Comparison of ENCODE assay signal across 13 cellular contexts in genomic region chr21:33237446-33237845, GRCh38. TPM values are rescaled to one million over a fixed set of nuclear protein-coding genes. Genes with fewer than 3 reads are reported as not detected.
A peak's percentile ranks its signal among the peaks of the same experiment; 100 is the strongest.
DNase-seq lines count a peak whose midpoint lies in the region; ATAC-seq and TF ChIP-seq lines count a peak whose summit lies in the region.
"Had no signal": no experiment of that assay in that cellular context is flagged by ENCODE, and none has a peak within 500 bp of the region (broad histone marks: within the 10 kb centered on the region; RNA-seq: fewer than 3 reads in every experiment).

No MANE protein-coding gene starts in this region.

- no peaks in the 10 kb centered on the region for H3K27me3 Mint-ChIP-seq in CD4-positive, CD25-positive, alpha-beta regulatory T cell
- H3K27me3 Mint-ChIP-seq in T-helper 17 cell = no peaks in the 10 kb centered on the region

- peaks cover 46 to 95% (median 74%) of the 10 kb centered on the region in 4 donors for H3K4me1 Mint-ChIP-seq in CD4-positive, CD25-positive, alpha-beta regulatory T cell
- H3K4me1 Mint-ChIP-seq in T-helper 17 cell = peaks cover 63% of the 10 kb centered on the region

- no peak for TF ChIP-seq CTCF in GM06990 (IDR thresholded peaks at IDR 0.05; ENCODE audit: insufficient read depth, low read length, poor library complexity, severe bottlenecking)
- TF ChIP-seq CTCF in fibroblast of the aortic adventitia (IDR thresholded peaks at IDR 0.05; ENCODE audit: insufficient read depth, low read length) = no peak
- TF ChIP-seq CTCF in left ventricle myocardium inferior (IDR thresholded peaks at IDR 0.05; ENCODE audit: borderline replicate concordance) = no peak

- H3K27me3 ChIP-seq in CD4-positive, CD25-positive, alpha-beta regulatory T cell (ENCODE audit: control insufficient read depth, insufficient read depth, low read length) = no peaks in the 10 kb centered on the region
- H3K27me3 ChIP-seq in GM06990 (replicated peaks; ENCODE audit: control insufficient read depth, insufficient read depth, low read length) (no peaks in the 10 kb centered on the region), left ventricle myocardium inferior (ENCODE audit: low read depth) (no peaks in the 10 kb centered on the region)
- H3K27me3 ChIP-seq: adrenal gland, esophagus squamous epithelium had no signal

- peak overlapping the region; percentile 83 for H3K4me3 ChIP-seq in CD4-positive, CD25-positive, alpha-beta regulatory T cell (ENCODE audit: low read depth, low read length)
- peak overlapping the region; percentile 4; the same call in 1 of the 2 replicates for H3K4me3 ChIP-seq in GM06990 (replicated peaks; ENCODE audit: low read depth, low read length)
- H3K4me3 ChIP-seq in fibroblast of the aortic adventitia (ENCODE audit: low read depth, low read length) = no peak overlapping the region
- H3K4me3 ChIP-seq in left ventricle myocardium inferior = no peak overlapping the region
- H3K4me3 ChIP-seq: adrenal gland, esophagus squamous epithelium had no signal

- H3K27ac ChIP-seq in CD4-positive, CD25-positive, alpha-beta regulatory T cell (ENCODE audit: insufficient read depth, low read length, poor library complexity, severe bottlenecking) = peak overlapping the region; percentile 84
- no peak overlapping the region for H3K27ac ChIP-seq in left ventricle myocardium inferior (replicated peaks)
- H3K27ac ChIP-seq: adrenal gland had no signal

- DNase-seq in CD4-positive, CD25-positive, alpha-beta regulatory T cell = no peak
- no peak for DNase-seq in GM06990 (ENCODE audit: extremely low read depth, insufficient read length)
- no peak for DNase-seq in T-helper 17 cell
- DNase-seq in fibroblast of the aortic adventitia (ENCODE audit: low read depth) = peak; percentile 34
- no peak for DNase-seq in NCI-H1417 treated with DMSO at 0.1 percent for 48 hours (lab: John Stamatoyannopoulos, UW)
- no peak for DNase-seq in left ventricle myocardium inferior
- no peak for DNase-seq in stimulated activated CD4-positive, alpha-beta T cell treated with anti-CD3 and anti-CD28 coated beads, Interleukin-12 subunit alpha, Interleukin-12 subunit beta, amount 100 ng/mL, for 4 hours
- DNase-seq: adrenal gland, esophagus squamous epithelium, NCI-H2227 treated with DMSO at 0.1 percent for 48 hours, substantia nigra had no signal

- H3K9me3 Mint-ChIP-seq in CD4-positive, CD25-positive, alpha-beta regulatory T cell = no peaks in the 10 kb centered on the region

- peaks cover 96% of the 10 kb centered on the region for H3K4me1 ChIP-seq in CD4-positive, CD25-positive, alpha-beta regulatory T cell (ENCODE audit: control insufficient read depth, insufficient read depth, low read length, poor library complexity, severe bottlenecking)
- peaks cover 69% of the 10 kb centered on the region for H3K4me1 ChIP-seq in left ventricle myocardium inferior

- intact Hi-C loops in left ventricle myocardium inferior (cut with micrococcal nuclease) = loop anchor here (10.0 kb wide), 1 partner anchor 47 kb away; no protein-coding TSS in a partner anchor

- H3K36me3 ChIP-seq in CD4-positive, CD25-positive, alpha-beta regulatory T cell (ENCODE audit: control insufficient read depth, insufficient read depth, low read length) = peaks cover 17% of the 10 kb centered on the region
- H3K36me3 ChIP-seq in GM06990 (ENCODE audit: control insufficient read depth, insufficient read depth, low read length) (peaks cover 6% of the 10 kb centered on the region), left ventricle myocardium inferior (no peaks in the 10 kb centered on the region)
- H3K36me3 ChIP-seq: adrenal gland, esophagus squamous epithelium had no signal

- H3K9me3 ChIP-seq in CD4-positive, CD25-positive, alpha-beta regulatory T cell (ENCODE audit: control insufficient read depth in 2 of 2, low read length in 2 of 2) = no peaks in the 10 kb centered on the region
- no peaks in the 10 kb centered on the region for H3K9me3 ChIP-seq in T-helper 17 cell (ENCODE audit: control insufficient read depth, low read length, poor library complexity, severe bottlenecking)
- no peaks in the 10 kb centered on the region for H3K9me3 ChIP-seq in left ventricle myocardium inferior (replicated peaks)
- H3K9me3 ChIP-seq: adrenal gland, esophagus squamous epithelium had no signal

- no peak for ATAC-seq in CD4-positive, CD25-positive, alpha-beta regulatory T cell (ENCODE audit: low read depth in 2 of 2)
- ATAC-seq in T-helper 17 cell (peak; percentile 22), GM21576 (IDR thresholded peaks at IDR 0.05; ENCODE audit: unreplicated experiment) (no peak)

- peak overlapping the region; percentile 44 to 83 (median 73) for H3K4me3 Mint-ChIP-seq in CD4-positive, CD25-positive, alpha-beta regulatory T cell
- peak overlapping the region; percentile 84 for H3K4me3 Mint-ChIP-seq in T-helper 17 cell
- H3K4me3 Mint-ChIP-seq: neural crest cell had no signal

- H3K27ac Mint-ChIP-seq in CD4-positive, CD25-positive, alpha-beta regulatory T cell = peak overlapping the region; percentile 91 to 94 (median 93)
- peak overlapping the region; percentile 97 for H3K27ac Mint-ChIP-seq in T-helper 17 cell

- H3K36me3 Mint-ChIP-seq in CD4-positive, CD25-positive, alpha-beta regulatory T cell = peaks cover 26% of the 10 kb centered on the region
- peaks cover 16% of the 10 kb centered on the region for H3K36me3 Mint-ChIP-seq in T-helper 17 cell (ENCODE audit: low read depth)

RNA-seq across cellular contexts. Expression of gene IFNAR2, which starts 7.7 kb away (rescaled TPM):
- 56.9 TPM for total RNA-seq in CD4-positive, CD25-positive, alpha-beta regulatory T cell
- 100 to 1,000 TPM; 110 to 121 (median 111) TPM for polyA plus RNA-seq in CD4-positive, CD25-positive, alpha-beta regulatory T cell
- total RNA-seq in T-helper 17 cell (10 to 100 TPM; 40.5 to 48.1 TPM), fibroblast of the aortic adventitia (ENCODE audit: low replicate concordance) (6.0 and 6.5 TPM in 2 replicates), left ventricle myocardium inferior (9.0 TPM)

RNA-seq across cellular contexts. Expression of gene IL10RB, which starts 28.7 kb away (rescaled TPM):
- 30.9 TPM for total RNA-seq in CD4-positive, CD25-positive, alpha-beta regulatory T cell
- 100 to 1,000 TPM in 1 of 4 donors, 10 to 100 TPM in 3; 72.3 to 105 (median 84.9) TPM for polyA plus RNA-seq in CD4-positive, CD25-positive, alpha-beta regulatory T cell
- total RNA-seq in T-helper 17 cell (10 to 100 TPM; 17.0 to 18.9 TPM), fibroblast of the aortic adventitia (ENCODE audit: low replicate concordance) (31.0 and 39.8 TPM in 2 replicates), left ventricle myocardium inferior (6.8 TPM)

Comparison
In these comparisons a context has a peak if more than half of its experiments do, and no peak if none do; other contexts are left out.
1. H3K4me3 ChIP-seq: peak in CD4-positive, CD25-positive, alpha-beta regulatory T cell (single experiment) and GM06990 (single experiment); none in fibroblast of the aortic adventitia (single experiment) and left ventricle myocardium inferior (single experiment).